ENCODE assay signal across 30 cellular contexts in genomic region chr14:94003397-94003796, GRCh38. TPM values are rescaled to one million over a fixed set of nuclear protein-coding genes. Genes with fewer than 3 reads are reported as not detected.
"Had no signal": no experiment of that assay in that cellular context is flagged by ENCODE, and none has a peak within 500 bp of the region (broad histone marks: within the 10 kb centered on the region; RNA-seq: fewer than 3 reads in every experiment).

No MANE protein-coding gene starts in this region.

- H3K27me3 ChIP-seq: colonic mucosa had no signal

- H3K27ac ChIP-seq: brain microvascular endothelial cell, colonic mucosa had no signal

- H3K27ac Mint-ChIP-seq: activated B cell treated with CpG ODN at 0.5 μM for 24 hours; activated CD4-positive, alpha-beta memory T cell treated with anti-CD3 and anti-CD28 coated beads, Interleukin-2, amount 10 ng/mL, durations not matched to agents 7 days and 5 days; activated CD4-positive, alpha-beta T cell treated with anti-CD3 and anti-CD28 coated beads, Interleukin-2, amount 10 ng/mL, durations not matched to agents 7 days and 5 days; activated naive CD4-positive, alpha-beta T cell treated with anti-CD3 and anti-CD28 coated beads, Interleukin-2, amount 50 U/mL, for 72 hours; activated T-cell treated with anti-CD3 and anti-CD28 coated beads, Interleukin-2, amount 50 U/mL, for 72 hours had no signal

- DNase-seq: activated B cell treated with CpG ODN at 0.5 μM for 24 hours; activated CD4-positive, alpha-beta memory T cell treated with anti-CD3 and anti-CD28 coated beads, Interleukin-2, amount 10 ng/mL, durations not matched to agents 7 days and 5 days; activated CD4-positive, alpha-beta T cell treated with anti-CD3 and anti-CD28 coated beads for 1 hour; activated CD4-positive, alpha-beta T cell treated with anti-CD3 and anti-CD28 coated beads, Interleukin-2, amount 10 ng/mL, durations not matched to agents 7 days and 5 days; activated naive CD4-positive, alpha-beta T cell treated with Interleukin-2 at 50 U/mL for 16 hours; activated T-cell treated with anti-CD3 and anti-CD28 coated beads for 4 hours; activated T-cell treated with anti-CD3 and anti-CD28 coated beads, Interleukin-2, amount 50 U/mL, for 72 hours; brain microvascular endothelial cell; colonic mucosa; Karpas-422; MM.1S; NCI-H1105; NCI-H1436; NCI-H1694 treated with DMSO at 0.1 percent for 48 hours; NCI-H2029 treated with DMSO at 0.1 percent for 48 hours; NCI-H345; NCI-H510A; NCI-H69; NK-92 treated with Interleukin-12 subunit alpha and Interleukin-12 subunit beta, amount 100 ng/mL, for 24 hours; OCI-M1; RPMI8226; SK-N-SH; T-helper 9 cell had no signal

- H3K9me3 Mint-ChIP-seq: activated B cell treated with CpG ODN at 0.5 μM for 24 hours; activated CD4-positive, alpha-beta memory T cell treated with anti-CD3 and anti-CD28 coated beads, Interleukin-2, amount 10 ng/mL, durations not matched to agents 7 days and 5 days; activated CD4-positive, alpha-beta T cell treated with anti-CD3 and anti-CD28 coated beads, Interleukin-2, amount 10 ng/mL, durations not matched to agents 7 days and 5 days; activated naive CD4-positive, alpha-beta T cell treated with anti-CD3 and anti-CD28 coated beads, Interleukin-2, amount 50 U/mL, for 72 hours; activated T-cell treated with anti-CD3 and anti-CD28 coated beads, Interleukin-2, amount 50 U/mL, for 72 hours had no signal

- H3K4me3 ChIP-seq: colonic mucosa had no signal

- H3K9me3 ChIP-seq: colonic mucosa, SK-N-SH had no signal

- ATAC-seq: activated naive CD4-positive, alpha-beta T cell treated with anti-CD3 and anti-CD28 coated beads, Interleukin-2, amount 50 U/mL, for 72 hours; activated T-cell treated with anti-CD3 and anti-CD28 coated beads, Interleukin-2, amount 50 U/mL, for 72 hours; Panc1; Right ventricle myocardium inferior had no signal

- H3K36me3 ChIP-seq: brain microvascular endothelial cell, colonic mucosa had no signal

- H3K4me1 Mint-ChIP-seq: activated B cell treated with CpG ODN at 0.5 μM for 24 hours had no signal

- H3K4me1 ChIP-seq: colonic mucosa had no signal

- H3K36me3 Mint-ChIP-seq: activated naive CD4-positive, alpha-beta T cell treated with anti-CD3 and anti-CD28 coated beads, Interleukin-2, amount 50 U/mL, for 72 hours had no signal

- H3K4me3 Mint-ChIP-seq: activated B cell treated with CpG ODN at 0.5 μM for 24 hours; activated CD4-positive, alpha-beta memory T cell treated with anti-CD3 and anti-CD28 coated beads, Interleukin-2, amount 10 ng/mL, durations not matched to agents 7 days and 5 days; activated CD4-positive, alpha-beta T cell treated with anti-CD3 and anti-CD28 coated beads, Interleukin-2, amount 10 ng/mL, durations not matched to agents 7 days and 5 days; activated T-cell treated with anti-CD3 and anti-CD28 coated beads, Interleukin-2, amount 50 U/mL, for 72 hours had no signal

RNA-seq across cellular contexts. Expression of gene CCDC197, which starts 6.3 kb away (rescaled TPM):
- total RNA-seq: activated B cell treated with CpG ODN at 0.5 μM for 24 hours; activated CD4-positive, alpha-beta T cell treated with anti-CD3 and anti-CD28 coated beads, Interleukin-2, amount 10 ng/mL, durations not matched to agents 7 days and 5 days; activated CD8-positive, alpha-beta memory T cell treated with anti-CD3 and anti-CD28 coated beads for 36 hours; cerebellum; colonic mucosa; T-helper 1 cell treated with Interleukin-12 subunit alpha and Interleukin-12 subunit beta and Interleukin-4 antibody, amounts not matched to agents 30 ng/mL and 1 ng/mL, for 36 hours had no signal
- polyA plus RNA-seq: adipose tissue, SK-N-SH had no signal

RNA-seq across cellular contexts. Expression of gene OTUB2, which starts 22.7 kb away (rescaled TPM):
- total RNA-seq: activated B cell treated with CpG ODN at 0.5 μM for 24 hours had no signal
